Comparison of ENCODE assay signal across 2 cellular contexts in genomic region chr16:2236362-2237075, GRCh38.
TF ChIP-seq lines count a peak whose summit lies in the region.

Gene DNASE1L2, plus strand, starts transcription at chr16:2236444. Its CDS starts 373 bp downstream, at chr16:2236817.

TF ChIP-seq in HEK293, 187 proteins besides CTCF, POLR2A, EP300 and RAD21 (continued from another document and continues in another):
- TF ChIP-seq KLF7 (tag by site-specific recombination; IDR thresholded peaks at IDR 0.05; ENCODE audit: borderline replicate concordance) (peak; percentile 18; the same call in 1 of the 2 replicates), ZNF664 (tag by site-specific recombination; IDR thresholded peaks at IDR 0.05) (no peak), ZNF26 (tag by site-specific recombination; IDR thresholded peaks at IDR 0.05) (no peak), ZFP69B (tag by site-specific recombination; IDR thresholded peaks at IDR 0.05) (no peak), KLF9 (tag by site-specific recombination; IDR thresholded peaks at IDR 0.05; ENCODE audit: low read depth) (peak; percentile 71), ZFP37 (tag by site-specific recombination; IDR thresholded peaks at IDR 0.05) (0 out of 2 replicates have a peak, but pooled peaks have one; percentile 28), HIC1 (tag by site-specific recombination; IDR thresholded peaks at IDR 0.05) (no peak; the same call in 1 of the 2 replicates), ZNF335 (tag by site-specific recombination; conservative IDR thresholded peaks at IDR 0.05) (peak; percentile 43), ZBTB48 (tag by site-specific recombination; IDR thresholded peaks at IDR 0.05) (peak; percentile 58), ZNF624 (tag by site-specific recombination; IDR thresholded peaks at IDR 0.05) (no peak), ZNF830 (tag by site-specific recombination; IDR thresholded peaks at IDR 0.05; ENCODE audit: low read depth) (no peak), SP2 (tag by site-specific recombination; IDR thresholded peaks at IDR 0.05) (peak; percentile 26), ZNF785 (tag by site-specific recombination; IDR thresholded peaks at IDR 0.05) (no peak), ZNF639 (tag by site-specific recombination; IDR thresholded peaks at IDR 0.05) (0 out of 2 replicates have a peak, but pooled peaks have one; percentile 19), ZNF530 (tag by site-specific recombination; IDR thresholded peaks at IDR 0.05; ENCODE audit: low read depth) (no peak), ZNF701 (tag by site-specific recombination; IDR thresholded peaks at IDR 0.05) (no peak), ZNF600 (tag by site-specific recombination; IDR thresholded peaks at IDR 0.05) (peak; percentile 99), SP3 (tag by site-specific recombination; IDR thresholded peaks at IDR 0.05) (peak; percentile 41), ZNF398 (tag by site-specific recombination; IDR thresholded peaks at IDR 0.05) (no peak), KLF17 (tag by site-specific recombination; IDR thresholded peaks at IDR 0.05) (peak; percentile 33; the same call in 1 of the 2 replicates), BCL11B (tag by site-specific recombination; IDR thresholded peaks at IDR 0.05; ENCODE audit: low read depth) (peak; percentile 15; the same call in 1 of the 2 replicates), ZFHX2 (tag by site-specific recombination; conservative IDR thresholded peaks at IDR 0.05) (0 out of 2 replicates have a peak, but pooled peaks have one; percentile 19)

TF ChIP-seq in HepG2, 621 proteins besides CTCF, POLR2A, EP300 and RAD21 (continued from another document and continues in another):
- TF ChIP-seq RBFOX2 (IDR thresholded peaks at IDR 0.05; ENCODE audit: low read depth, low read length) (0 out of 2 replicates have a peak, but pooled peaks have one; percentile 20), RELA (CRISPR knock-in tag; IDR thresholded peaks at IDR 0.05) (no peak), POGK (CRISPR knock-in tag; conservative IDR thresholded peaks at IDR 0.05) (0 out of 2 replicates have a peak, but pooled peaks have one; percentile 39), SMAD3 (CRISPR knock-in tag; IDR thresholded peaks at IDR 0.05) (no peak), ZNF441 (CRISPR knock-in tag; IDR thresholded peaks at IDR 0.05; ENCODE audit: borderline replicate concordance) (no peak), NFATC3 (CRISPR knock-in tag; IDR thresholded peaks at IDR 0.05) (no peak), NFAT5 (CRISPR knock-in tag; IDR thresholded peaks at IDR 0.05) (no peak), AGO1 (IDR thresholded peaks at IDR 0.05; ENCODE audit: low read depth, low read length, poor library complexity, severe bottlenecking) (peak; percentile 83), ZBTB20 (CRISPR knock-in tag; IDR thresholded peaks at IDR 0.05; ENCODE audit: borderline replicate concordance, low read depth) (no peak), GPN1 (CRISPR knock-in tag; IDR thresholded peaks at IDR 0.05; ENCODE audit: borderline replicate concordance) (no peak), SUZ12 (IDR thresholded peaks at IDR 0.05; ENCODE audit: low read depth, low read length) (no peak), DZIP1 (CRISPR knock-in tag; IDR thresholded peaks at IDR 0.05) (0 out of 2 replicates have a peak, but pooled peaks have one; percentile 33), ADNP (CRISPR knock-in tag; IDR thresholded peaks at IDR 0.05) (no peak), XRCC5 (optimal IDR thresholded peaks at IDR 0.05; ENCODE audit: low read length) (no peak), NBN (conservative IDR thresholded peaks at IDR 0.05) (no peak), ZNF772 (CRISPR knock-in tag; IDR thresholded peaks at IDR 0.05) (no peak), SRY (CRISPR knock-in tag; IDR thresholded peaks at IDR 0.05) (0 out of 2 replicates have a peak, but pooled peaks have one; percentile 35), BCLAF1 (IDR thresholded peaks at IDR 0.05) (no peak), PATZ1 (CRISPR knock-in tag; IDR thresholded peaks at IDR 0.05) (peak; percentile 32), ZNF720 (CRISPR knock-in tag; IDR thresholded peaks at IDR 0.05) (no peak), CEBPB (IDR thresholded peaks at IDR 0.05; ENCODE audit: borderline replicate concordance, low read depth, low read length) (no peak), ZNF782 (CRISPR knock-in tag; IDR thresholded peaks at IDR 0.05; ENCODE audit: borderline replicate concordance) (no peak), KLF16 (CRISPR knock-in tag; IDR thresholded peaks at IDR 0.05) (no peak), TOE1 (CRISPR knock-in tag; IDR thresholded peaks at IDR 0.05) (no peak), ZFP62 (CRISPR knock-in tag; IDR thresholded peaks at IDR 0.05) (no peak), ZXDC (CRISPR knock-in tag; IDR thresholded peaks at IDR 0.05) (no peak), AGO2 (optimal IDR thresholded peaks at IDR 0.05; ENCODE audit: low read depth, low read length) (peak; percentile 75), THYN1 (CRISPR knock-in tag; IDR thresholded peaks at IDR 0.05; ENCODE audit: borderline replicate concordance, low read depth) (no peak), POLR2G (IDR thresholded peaks at IDR 0.05; ENCODE audit: low read depth, low read length) (peak; percentile 33; the same call in 1 of the 2 replicates)
